In genomic region chr5:176810084-176810597, GRCh38 we compare ENCODE assay signal across 8 cellular contexts. TPM values are rescaled to one million over a fixed set of nuclear protein-coding genes. Genes with fewer than 3 reads are reported as not detected.
DNase-seq lines count a peak whose midpoint lies in the region; ATAC-seq and TF ChIP-seq lines count a peak whose summit lies in the region.

TSS of gene UNC5A (plus strand) at chr5:176810559. CDS start at chr5:176810751, 192 bp downstream.

- CTCF ChIA-PET in HCT116 (lab: Charles Lee), result no interaction called here

- ATAC-seq in HCT116, result peak; percentile 84
- no peak for ATAC-seq in GM19467 (IDR thresholded peaks at IDR 0.05; ENCODE audit: unreplicated experiment)

- TF ChIP-seq RAD21 in HCT116 (IDR thresholded peaks at IDR 0.05; ENCODE audit: low read depth), result no peak

- peak within 1 kb of the TSS; percentile 62 to 68 for H3K4me3 ChIP-seq in HCT116 (replicated peaks in 1 of 2; ENCODE audit: low read depth in 1 of 2, low read length in 2 of 2)
- peak within 1 kb of the TSS; percentile 63 for H3K4me3 ChIP-seq in SJCRH30
- H3K4me3 ChIP-seq in iPS-18a (ENCODE audit: low read length), result peak within 1 kb of the TSS; percentile 61

- no TSS peak for BruUV-seq in HCT116 (replicated peaks; lab: Mats Ljungman, UMichigan)

- H3K9ac ChIP-seq in HCT116 (ENCODE audit: low read length) (peak within 1 kb of the TSS; percentile 62), iPS-18a (ENCODE audit: low read length) (no peak within 1 kb of the TSS)

- intact Hi-C loops in HCT116 (cut with micrococcal nuclease), result no loop called here

- no peaks in the 10 kb centered on the region for H3K9me2 ChIP-seq in HCT116 (ENCODE audit: insufficient read depth)

- peak; percentile 50 for TF ChIP-seq POLR2A in HCT116 (IDR thresholded peaks at IDR 0.05; ENCODE audit: borderline replicate concordance, extremely low read depth, insufficient read depth, insufficient read length)

- H3K4me2 ChIP-seq in HCT116 (ENCODE audit: low read length), result peak within 1 kb of the TSS; percentile 89

- H3K4me1 ChIP-seq in HCT116 (ENCODE audit: control insufficient read depth in 1 of 2, insufficient read depth in 2 of 2, low read length in 2 of 2) (peaks cover 5 to 29% of the 10 kb centered on the region in 2 experiments; a peak in 3 of 4 replicates), SJCRH30 (no peaks in the 10 kb centered on the region), iPS-18a (ENCODE audit: control insufficient read depth, low read depth, low read length) (peaks cover 19% of the 10 kb centered on the region)

- RAD21 ChIA-PET in HCT116 (lab: Charles Lee; ENCODE audit: low non-redundant PET in 1 of 2, low total read pairs in 2 of 2, uncharacterized antibody in 2 of 2, unreplicated experiment in 2 of 2), result interaction anchor here in 1 of 2 experiments (1.1 kb wide), 1 partner anchor 149 kb away, joined by 3 read pairs; no protein-coding TSS in a partner anchor

- no peaks in the 10 kb centered on the region for H3K36me3 ChIP-seq in HCT116 (ENCODE audit: control insufficient read depth in 1 of 2, insufficient read depth in 2 of 2, low read length in 2 of 2)
- no peaks in the 10 kb centered on the region for H3K36me3 ChIP-seq in SJCRH30
- H3K36me3 ChIP-seq in iPS-18a (ENCODE audit: control insufficient read depth, low read depth, low read length), result no peaks in the 10 kb centered on the region

- H3K27ac ChIP-seq in HCT116 (ENCODE audit: low read depth, low read length) (peak within 1 kb of the TSS; percentile 60; the same call in 1 of the 2 replicates), SJCRH30 (no peak within 1 kb of the TSS), iPS-18a (ENCODE audit: low read length) (no peak within 1 kb of the TSS)

- no peaks in the 10 kb centered on the region for H4K20me1 ChIP-seq in HCT116 (ENCODE audit: insufficient read depth)

- H3K9me3 ChIP-seq in HCT116 (ENCODE audit: control insufficient read depth in 1 of 2, insufficient read depth in 1 of 2, low read depth in 1 of 2, low read length in 2 of 2), result no peaks in the 10 kb centered on the region
- no peaks in the 10 kb centered on the region for H3K9me3 ChIP-seq in SJCRH30 (replicated peaks)
- no peaks in the 10 kb centered on the region for H3K9me3 ChIP-seq in iPS-18a (ENCODE audit: control insufficient read depth, low read depth, low read length)

- no peaks in the 10 kb centered on the region for H3K79me2 ChIP-seq in HCT116 (ENCODE audit: insufficient read depth, low read length)

- peak within 1 kb of the TSS; percentile 58 for H2AFZ ChIP-seq in HCT116 (ENCODE audit: low read depth, low read length, poor library complexity, severe bottlenecking)

- DNase-seq in AG08396 (ENCODE audit: low spot score), result peak; percentile 54
- peak; percentile 63 for DNase-seq in HCT116 (ENCODE audit: low read depth, low spot score)
- DNase-seq in SJCRH30, result peak; percentile 48 to 68
- peak; percentile 7 for DNase-seq in activated naive CD8-positive, alpha-beta T cell treated with anti-CD3 and anti-CD28 coated beads, Interleukin-2, amount 50 U/mL, for 16 hours (ENCODE audit: low read depth, low spot score)
- peak; percentile 20 for DNase-seq in stimulated activated CD4-positive, alpha-beta T cell treated with anti-CD3 and anti-CD28 coated beads, Interleukin-2, amount 100 ng/mL, for 4 hours (ENCODE audit: low read depth)
- no peak for DNase-seq in OCI-M2 (lab: John Stamatoyannopoulos, UW; ENCODE audit: unreplicated experiment)

- POLR2A ChIA-PET in HCT116 (lab: Charles Lee), result no interaction called here

- H3K27me3 ChIP-seq in HCT116 (ENCODE audit: insufficient read depth, low read length), result peaks cover 15% of the 10 kb centered on the region; the same call in 1 of the 2 replicates
- peaks cover 13% of the 10 kb centered on the region for H3K27me3 ChIP-seq in SJCRH30
- H3K27me3 ChIP-seq in iPS-18a (ENCODE audit: control insufficient read depth, insufficient read depth, low read length), result peaks cover 74% of the 10 kb centered on the region

- no peak for TF ChIP-seq CTCF in HCT116 (IDR thresholded peaks at IDR 0.05 in 2 of 3, conservative IDR thresholded peaks at IDR 0.05 in 1 of 3; ENCODE audit: borderline replicate concordance in 1 of 3, insufficient read depth in 1 of 3, low read depth in 2 of 3, low read length in 2 of 3)

TF ChIP-seq in HCT116, 20 proteins besides CTCF, POLR2A, EP300 and RAD21:
- TF ChIP-seq POLR2AphosphoS5 (IDR thresholded peaks at IDR 0.05; ENCODE audit: low read depth, low read length), result peak; percentile 66
- TF ChIP-seq JUND (IDR thresholded peaks at IDR 0.05), result no peak
- peak; percentile 55 for TF ChIP-seq YY1 (IDR thresholded peaks at IDR 0.05; ENCODE audit: extremely low read depth, insufficient replicate concordance, low read depth, low read length)
- TF ChIP-seq ZNF274 (IDR thresholded peaks at IDR 0.05; ENCODE audit: low read depth, low read length), result no peak

RNA-seq across cellular contexts. Expression of gene UNC5A, which starts in this region (rescaled TPM):
- total RNA-seq in HCT116 (2021; ENCODE audit: unreplicated experiment), result 10.1 TPM
- polyA plus RNA-seq in HCT116 (2012), result 9.0 and 9.9 TPM in 2 replicates
- total RNA-seq in SJCRH30 (2014; rRNA removed; shearing (Covaris generic)), result 0.18 and 0.20 TPM in 2 replicates

Comparison
In these comparisons a context has a peak if more than half of its experiments do, and no peak if none do; other contexts are left out.
1. Peak in DNase-seq and H3K4me3 ChIP-seq in SJCRH30; RNA of the gene not detected or under 1 TPM.